ENCODE assay signal across 8 cellular contexts in the genomic region with DNA sequence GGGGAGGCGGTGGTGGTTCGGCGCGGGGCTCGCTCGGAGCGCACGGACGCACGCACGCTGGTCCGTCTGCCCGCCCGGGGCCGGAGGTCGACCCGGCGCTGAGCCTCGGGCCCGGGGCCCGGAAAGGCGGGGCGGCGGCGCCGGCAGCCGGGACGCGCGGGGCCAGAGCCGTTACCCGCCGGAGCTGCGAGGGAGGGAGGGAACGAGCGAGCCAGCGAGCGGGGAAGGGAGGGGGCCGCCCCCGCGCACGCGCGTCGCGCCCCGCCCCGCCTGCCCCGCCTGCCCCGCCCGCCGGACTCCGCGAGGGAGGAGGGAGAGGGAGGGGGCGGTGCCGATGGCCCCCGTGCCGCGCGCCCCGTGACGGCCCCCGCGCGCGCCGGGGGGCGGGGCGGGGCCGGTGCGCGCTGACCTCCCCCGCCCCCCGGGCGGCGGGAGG. TPM values are rescaled to one million over a fixed set of nuclear protein-coding genes. Genes with fewer than 3 reads are reported as not detected.
DNase-seq lines count a peak whose midpoint lies in the region; ATAC-seq and TF ChIP-seq lines count a peak whose summit lies in the region.

No MANE protein-coding gene starts in this region.

- TF ChIP-seq CTCF in Peyer's patch (IDR thresholded peaks at IDR 0.05), result no peak
- TF ChIP-seq CTCF in heart left ventricle (IDR thresholded peaks at IDR 0.05), result no peak
- no peak for TF ChIP-seq CTCF in psoas muscle (IDR thresholded peaks at IDR 0.05)

- no peak overlapping the region for H3K27ac Mint-ChIP-seq in activated naive CD4-positive, alpha-beta T cell treated with anti-CD3 and anti-CD28 coated beads, Interleukin-2, amount 50 U/mL, for 72 hours

- H3K36me3 Mint-ChIP-seq in activated naive CD4-positive, alpha-beta T cell treated with anti-CD3 and anti-CD28 coated beads, Interleukin-2, amount 50 U/mL, for 72 hours, result peaks cover 0 to 12% of the 10 kb centered on the region in 2 donors

- peak overlapping the region; percentile 89 to 99 (median 96) for H3K27ac ChIP-seq in Peyer's patch
- H3K27ac ChIP-seq in heart left ventricle, result peak overlapping the region; percentile 58 to 100 (median 96)
- peak overlapping the region; percentile 91 for H3K27ac ChIP-seq in psoas muscle

- ATAC-seq in GM19467 (IDR thresholded peaks at IDR 0.05; ENCODE audit: unreplicated experiment) (peak; percentile 18), heart left ventricle (peak in 3 of 4 donors; percentile 12 to 38 (median 33)), psoas muscle (peak; percentile 46 to 57 (median 50))
- peak; percentile 22 to 34 for ATAC-seq in activated naive CD4-positive, alpha-beta T cell treated with anti-CD3 and anti-CD28 coated beads, Interleukin-2, amount 50 U/mL, for 72 hours

- H3K4me3 ChIP-seq in Peyer's patch (peak overlapping the region; percentile 60 to 89 (median 76)), heart left ventricle (peak overlapping the region in 11 of 12 donors; percentile 31 to 86 (median 65)), psoas muscle (peak overlapping the region; percentile 66)

- intact Hi-C loops in heart left ventricle (cut with DNase I) (loop anchor here in 2 of 10 donors (1.0 to 5.0 kb wide), 2 partner anchors 30 to 42 kb away; a partner anchor contains a TSS), psoas muscle (cut with DNase I) (no loop called here)

- DNase-seq in DMS53 treated with DMSO at 0.1 percent for 48 hours (lab: John Stamatoyannopoulos, UW; ENCODE audit: unreplicated experiment) (peak; percentile 49), HT-29 (ENCODE audit: low spot score) (peak; percentile 77), Peyer's patch (peak; percentile 77 to 91 (median 91)), heart left ventricle (peak; percentile 87 to 91 (median 87)), psoas muscle (peak; percentile 86 to 93), GF-D8 (lab: John Stamatoyannopoulos, UW) (no peak)
- peak; percentile 83 to 87 for DNase-seq in activated naive CD4-positive, alpha-beta T cell treated with anti-CD3 and anti-CD28 coated beads, Interleukin-2, amount 50 U/mL, for 72 hours (ENCODE audit: low spot score in 2 of 2)

- H3K9me3 ChIP-seq in Peyer's patch, result no peaks in the 10 kb centered on the region
- no peaks in the 10 kb centered on the region for H3K9me3 ChIP-seq in heart left ventricle
- H3K9me3 ChIP-seq in psoas muscle, result no peaks in the 10 kb centered on the region

- H3K36me3 ChIP-seq in Peyer's patch (peaks cover 0 to 25% (median 0%) of the 10 kb centered on the region in 3 donors), heart left ventricle (peaks cover 0 to 24% (median 23%) of the 10 kb centered on the region in 9 donors), psoas muscle (ENCODE audit: insufficient read depth in 1 of 2, low read depth in 1 of 2) (peaks cover 4 to 24% of the 10 kb centered on the region in 2 donors)

- H3K4me1 ChIP-seq in Peyer's patch (peaks cover 8 to 63% (median 46%) of the 10 kb centered on the region in 4 donors), heart left ventricle (peaks cover 18 to 69% (median 58%) of the 10 kb centered on the region in 12 donors), psoas muscle (peaks cover 50% of the 10 kb centered on the region)

- no peaks in the 10 kb centered on the region for H3K9me3 Mint-ChIP-seq in activated naive CD4-positive, alpha-beta T cell treated with anti-CD3 and anti-CD28 coated beads, Interleukin-2, amount 50 U/mL, for 72 hours

- H3K27me3 ChIP-seq in Peyer's patch (no peaks in the 10 kb centered on the region), heart left ventricle (no peaks in the 10 kb centered on the region), psoas muscle (ENCODE audit: insufficient read depth in 3 of 3, low read length in 2 of 3) (no peaks in the 10 kb centered on the region)

- 0 to 2% (median 1%) methylated on average over 15 to 76 of the region's 76 CpGs for WGBS in heart left ventricle, 4 donors
- 0 to 5% (median 1%) methylated on average over 4 to 72 of the region's 76 CpGs for WGBS in psoas muscle, 3 donors

- TF ChIP-seq POLR2A in Peyer's patch (IDR thresholded peaks at IDR 0.05) (peak in 1 of 2 donors; percentile 25), heart left ventricle (IDR thresholded peaks at IDR 0.05) (no peak)

RNA-seq across cellular contexts. Expression of a gene that starts 15.0 kb away (rescaled TPM):
- 42.1 and 55.5 TPM in 2 replicates for total RNA-seq in HT-29 (2014; rRNA removed; shearing (Covaris generic))
- total RNA-seq in Peyer's patch (10 to 100 TPM; 40.5 to 72.8 (median 67.2) TPM), heart left ventricle (10 to 100 TPM; 25.5 to 54.8 (median 35.8) TPM), psoas muscle (10 to 100 TPM; 28.8 to 55.0 (median 44.2) TPM)
- total RNA-seq in activated naive CD4-positive, alpha-beta T cell treated with anti-CD3 and anti-CD28 coated beads, Interleukin-2, amount 50 U/mL, for 72 hours, result 10 to 100 TPM; 87.7 to 90.6 TPM
- polyA plus RNA-seq in heart left ventricle (10 to 100 TPM; 27.1 to 27.5 TPM), psoas muscle (10 to 100 TPM; 17.1 to 39.3 (median 18.1) TPM)

RNA-seq across cellular contexts. Expression of a gene that starts 17.8 kb away (rescaled TPM):
- total RNA-seq in HT-29 (2014; rRNA removed; shearing (Covaris generic)), result 4.4 and 4.7 TPM in 2 replicates
- total RNA-seq in Peyer's patch (1 to 10 TPM in 2 of 4 donors, not detected in 2; 1.1 TPM), heart left ventricle (under 1 TPM in 3 of 9 donors, not detected in 6; 0.16 to 0.53 (median 0.40) TPM), psoas muscle (under 1 TPM in 2 of 4 donors, not detected in 2; 0.19 to 0.51 TPM)
- total RNA-seq in activated naive CD4-positive, alpha-beta T cell treated with anti-CD3 and anti-CD28 coated beads, Interleukin-2, amount 50 U/mL, for 72 hours, result 1 to 10 TPM in 1 of 2 donors, under 1 TPM in 1; 0.93 to 1.6 TPM
- polyA plus RNA-seq in heart left ventricle (under 1 TPM in 1 of 2 donors, not detected in 1; 0.17 TPM), psoas muscle (under 1 TPM; 0.17 to 0.73 (median 0.60) TPM)

RNA-seq across cellular contexts. Expression of a gene that starts 18.3 kb away (rescaled TPM):
- total RNA-seq in HT-29 (2014; rRNA removed; shearing (Covaris generic)), result 286 and 326 TPM in 2 replicates
- total RNA-seq in Peyer's patch (10 to 100 TPM in 2 of 4 donors, 1 to 10 TPM in 2; 8.6 to 42.1 (median 10.2) TPM), heart left ventricle (1 to 10 TPM; 1.8 to 9.4 (median 2.5) TPM), psoas muscle (1 to 10 TPM; 4.0 to 7.4 (median 6.4) TPM)
- total RNA-seq in activated naive CD4-positive, alpha-beta T cell treated with anti-CD3 and anti-CD28 coated beads, Interleukin-2, amount 50 U/mL, for 72 hours, result 10 to 100 TPM; 50.9 to 54.2 TPM
- polyA plus RNA-seq in heart left ventricle (1 to 10 TPM; 4.9 to 9.5 TPM), psoas muscle (10 to 100 TPM; 12.8 to 17.1 (median 14.8) TPM)

RNA-seq across cellular contexts. Expression of a gene that starts 29.0 kb away (rescaled TPM):
- 0.29 and 0.81 TPM in 2 replicates for total RNA-seq in HT-29 (2014; rRNA removed; shearing (Covaris generic))
- total RNA-seq in Peyer's patch (not detected), heart left ventricle (under 1 TPM in 2 of 9 donors, not detected in 7; 0.16 to 0.27 TPM), psoas muscle (1 to 10 TPM in 1 of 4 donors, under 1 TPM in 2, not detected in 1; 0.50 to 1.1 (median 0.52) TPM)
- total RNA-seq in activated naive CD4-positive, alpha-beta T cell treated with anti-CD3 and anti-CD28 coated beads, Interleukin-2, amount 50 U/mL, for 72 hours, result 1 to 10 TPM in 1 of 2 donors, under 1 TPM in 1; 0.16 to 1.8 TPM
- polyA plus RNA-seq in heart left ventricle (under 1 TPM; 0.11 to 0.18 TPM), psoas muscle (1 to 10 TPM in 1 of 3 donors, under 1 TPM in 2; 0.21 to 2.5 (median 0.57) TPM)

RNA-seq across cellular contexts. Expression of a gene that starts 29.2 kb away (rescaled TPM):
- 157 and 160 TPM in 2 replicates for total RNA-seq in HT-29 (2014; rRNA removed; shearing (Covaris generic))
- total RNA-seq in Peyer's patch (10 to 100 TPM; 13.2 to 85.4 (median 49.3) TPM), heart left ventricle (10 to 100 TPM; 26.1 to 49.7 (median 35.5) TPM), psoas muscle (10 to 100 TPM; 10.0 to 13.5 (median 11.8) TPM)
- 10 to 100 TPM; 48.8 to 67.8 TPM for total RNA-seq in activated naive CD4-positive, alpha-beta T cell treated with anti-CD3 and anti-CD28 coated beads, Interleukin-2, amount 50 U/mL, for 72 hours
- polyA plus RNA-seq in heart left ventricle (10 to 100 TPM; 31.9 to 45.4 TPM), psoas muscle (10 to 100 TPM in 2 of 3 donors, 1 to 10 TPM in 1; 7.1 to 11.7 (median 11.4) TPM)
